In genomic region chr12:4300870-4301269, GRCh38 we compare ENCODE assay signal across 33 cellular contexts. TPM values are rescaled to one million over a fixed set of nuclear protein-coding genes. Genes with fewer than 3 reads are reported as not detected.
DNase-seq lines count a peak whose midpoint lies in the region; ATAC-seq and TF ChIP-seq lines count a peak whose summit lies in the region.
"Had no signal": no experiment of that assay in that cellular context is flagged by ENCODE, and none has a peak within 500 bp of the region (broad histone marks: within the 10 kb centered on the region; RNA-seq: fewer than 3 reads in every experiment).

No MANE protein-coding gene starts in this region.

- peaks cover 28% of the 10 kb centered on the region for H3K4me1 Mint-ChIP-seq in activated naive CD4-positive, alpha-beta T cell treated with anti-CD3 and anti-CD28 coated beads, Interleukin-2, amount 50 U/mL, for 24 hours
- H3K4me1 Mint-ChIP-seq in activated T-helper 1 cell treated with anti-CD3 and anti-CD28 coated beads, Interleukin-12 subunit alpha, Interleukin-12 subunit beta, Interleukin-2, Interleukin-4 antibody, amounts not matched to agents 30 ng/mL and 10 ng/mL and 1 ng/mL, durations not matched to agents 14 hours and 24 hours and 36 hours (ENCODE audit: low read depth), result peaks cover 42% of the 10 kb centered on the region
- H3K4me1 Mint-ChIP-seq in CD14-positive monocyte, result peaks cover 2% of the 10 kb centered on the region

- ATAC-seq in heart left ventricle, result peak; percentile 36 to 50 (median 42)
- ATAC-seq in HG03025 (IDR thresholded peaks at IDR 0.05; ENCODE audit: low FRiP score, unreplicated experiment), result no peak
- ATAC-seq in GM18873 (IDR thresholded peaks at IDR 0.05; ENCODE audit: low FRiP score, unreplicated experiment), result no peak
- ATAC-seq: GM12878, left lobe of liver, PC-3, sciatic nerve had no signal

- no peak for TF ChIP-seq EP300 in sigmoid colon (IDR thresholded peaks at IDR 0.05)

- H3K27me3 ChIP-seq in heart left ventricle (no peaks in the 10 kb centered on the region), sigmoid colon (no peaks in the 10 kb centered on the region)
- H3K27me3 ChIP-seq: cardiac muscle cell, colonic mucosa had no signal

- TF ChIP-seq POLR2A in heart left ventricle (IDR thresholded peaks at IDR 0.05), result no peak
- TF ChIP-seq POLR2A in sigmoid colon (IDR thresholded peaks at IDR 0.05), result no peak

- intact Hi-C loops in activated T-helper 1 cell treated with anti-CD3 and anti-CD28 coated beads, Interleukin-12 subunit alpha, Interleukin-12 subunit beta, Interleukin-2, Interleukin-4 antibody, amounts not matched to agents 30 ng/mL and 10 ng/mL and 1 ng/mL, durations not matched to agents 14 hours and 24 hours and 36 hours (cut with micrococcal nuclease), result no loop called here
- intact Hi-C loops in heart left ventricle (cut with DNase I), result loop anchor here in 1 of 10 donors (10.0 kb wide), 1 partner anchor 224 kb away; no protein-coding TSS in a partner anchor
- intact Hi-C loops in sigmoid colon (cut with DNase I), result no loop called here
- intact Hi-C loops in CD14-positive monocyte (cut with micrococcal nuclease), result loop anchor here in 1 of 2 donors (10.0 kb wide), 1 partner anchor 224 kb away; no protein-coding TSS in a partner anchor

- peak overlapping the region; percentile 62 for H3K27ac Mint-ChIP-seq in activated naive CD4-positive, alpha-beta T cell treated with anti-CD3 and anti-CD28 coated beads, Interleukin-2, amount 50 U/mL, for 24 hours
- H3K27ac Mint-ChIP-seq in activated T-helper 1 cell treated with anti-CD3 and anti-CD28 coated beads, Interleukin-12 subunit alpha, Interleukin-12 subunit beta, Interleukin-2, Interleukin-4 antibody, amounts not matched to agents 30 ng/mL and 10 ng/mL and 1 ng/mL, durations not matched to agents 14 hours and 24 hours and 36 hours, result peak overlapping the region; percentile 64
- peak overlapping the region in 1 of 7 donors; percentile 39 for H3K27ac Mint-ChIP-seq in CD14-positive monocyte
- H3K27ac Mint-ChIP-seq: activated CD4-positive, alpha-beta memory T cell treated with anti-CD3 and anti-CD28 coated beads, Interleukin-2, amount 10 ng/mL, durations not matched to agents 7 days and 5 days had no signal

- peak overlapping the region in 8 of 12 donors; percentile 5 to 72 (median 44) for H3K27ac ChIP-seq in heart left ventricle
- H3K27ac ChIP-seq in sigmoid colon, result peak overlapping the region in 3 of 4 donors; percentile 47 to 76 (median 74)
- H3K27ac ChIP-seq: cardiac muscle cell had no signal

- peaks cover 0 to 95% (median 80%) of the 10 kb centered on the region in 9 donors for H3K36me3 ChIP-seq in heart left ventricle
- H3K36me3 ChIP-seq in sigmoid colon, result peaks cover 3 to 66% (median 4%) of the 10 kb centered on the region in 4 donors
- H3K36me3 ChIP-seq: BE2C, colonic mucosa, HAP-1 had no signal

- H3K4me3 Mint-ChIP-seq in activated naive CD4-positive, alpha-beta T cell treated with anti-CD3 and anti-CD28 coated beads, Interleukin-2, amount 50 U/mL, for 24 hours, result no peak overlapping the region
- no peak overlapping the region for H3K4me3 Mint-ChIP-seq in activated T-helper 1 cell treated with anti-CD3 and anti-CD28 coated beads, Interleukin-12 subunit alpha, Interleukin-12 subunit beta, Interleukin-2, Interleukin-4 antibody, amounts not matched to agents 30 ng/mL and 10 ng/mL and 1 ng/mL, durations not matched to agents 14 hours and 24 hours and 36 hours
- no peak overlapping the region for H3K4me3 Mint-ChIP-seq in CD14-positive monocyte
- H3K4me3 Mint-ChIP-seq: activated CD4-positive, alpha-beta memory T cell treated with anti-CD3 and anti-CD28 coated beads, Interleukin-2, amount 10 ng/mL, durations not matched to agents 7 days and 5 days; type B pancreatic cell had no signal

- H3K27me3 Mint-ChIP-seq in activated naive CD4-positive, alpha-beta T cell treated with anti-CD3 and anti-CD28 coated beads, Interleukin-2, amount 50 U/mL, for 24 hours, result no peaks in the 10 kb centered on the region
- no peaks in the 10 kb centered on the region for H3K27me3 Mint-ChIP-seq in activated T-helper 1 cell treated with anti-CD3 and anti-CD28 coated beads, Interleukin-12 subunit alpha, Interleukin-12 subunit beta, Interleukin-2, Interleukin-4 antibody, amounts not matched to agents 30 ng/mL and 10 ng/mL and 1 ng/mL, durations not matched to agents 14 hours and 24 hours and 36 hours (ENCODE audit: insufficient read depth)
- peaks cover 0 to 2% (median 2%) of the 10 kb centered on the region in 3 donors for H3K27me3 Mint-ChIP-seq in CD14-positive monocyte (ENCODE audit: low read depth in 3 of 3)
- H3K27me3 Mint-ChIP-seq: activated CD4-positive, alpha-beta memory T cell treated with anti-CD3 and anti-CD28 coated beads, Interleukin-2, amount 10 ng/mL, durations not matched to agents 7 days and 5 days; type B pancreatic cell had no signal

- H3K4me1 ChIP-seq in heart left ventricle, result peaks cover 0 to 74% (median 31%) of the 10 kb centered on the region in 12 donors
- peaks cover 0 to 71% (median 49%) of the 10 kb centered on the region in 4 donors for H3K4me1 ChIP-seq in sigmoid colon
- H3K4me1 ChIP-seq: BE2C, HAP-1 had no signal

- no peaks in the 10 kb centered on the region for H3K9me3 Mint-ChIP-seq in activated naive CD4-positive, alpha-beta T cell treated with anti-CD3 and anti-CD28 coated beads, Interleukin-2, amount 50 U/mL, for 24 hours
- no peaks in the 10 kb centered on the region for H3K9me3 Mint-ChIP-seq in activated T-helper 1 cell treated with anti-CD3 and anti-CD28 coated beads, Interleukin-12 subunit alpha, Interleukin-12 subunit beta, Interleukin-2, Interleukin-4 antibody, amounts not matched to agents 30 ng/mL and 10 ng/mL and 1 ng/mL, durations not matched to agents 14 hours and 24 hours and 36 hours
- no peaks in the 10 kb centered on the region for H3K9me3 Mint-ChIP-seq in CD14-positive monocyte
- H3K9me3 Mint-ChIP-seq: activated CD4-positive, alpha-beta memory T cell treated with anti-CD3 and anti-CD28 coated beads, Interleukin-2, amount 10 ng/mL, durations not matched to agents 7 days and 5 days; type B pancreatic cell had no signal

- H3K4me3 ChIP-seq in heart left ventricle, result no peak overlapping the region
- no peak overlapping the region for H3K4me3 ChIP-seq in sigmoid colon
- H3K4me3 ChIP-seq: cardiac muscle cell, colonic mucosa, GM12878, HAP-1 had no signal

- TF ChIP-seq CTCF in heart left ventricle (IDR thresholded peaks at IDR 0.05) (no peak), sigmoid colon (IDR thresholded peaks at IDR 0.05) (no peak), CD14-positive monocyte (IDR thresholded peaks at IDR 0.05) (no peak)

- no peak for DNase-seq in activated naive CD4-positive, alpha-beta T cell (lab: John Stamatoyannopoulos, UW)
- DNase-seq in activated T-helper 1 cell treated with anti-CD3 and anti-CD28 coated beads, Interleukin-12 subunit alpha, Interleukin-12 subunit beta, Interleukin-2, Interleukin-4 antibody, amounts not matched to agents 30 ng/mL and 10 ng/mL and 1 ng/mL, durations not matched to agents 14 hours and 24 hours and 36 hours (ENCODE audit: low spot score), result no peak
- DNase-seq in heart left ventricle (no peak), sigmoid colon (no peak), CD14-positive monocyte (ENCODE audit: low spot score) (no peak)
- DNase-seq: ACHN; activated CD4-positive, alpha-beta memory T cell treated with anti-CD3 and anti-CD28 coated beads, Interleukin-2, amount 10 ng/mL, durations not matched to agents 7 days and 5 days; activated CD4-positive, alpha-beta T cell treated with anti-CD3 and anti-CD28 coated beads for 1 hour; activated naive CD4-positive, alpha-beta T cell treated with Interleukin-2 at 50 U/mL for 16 hours; activated T-cell treated with anti-CD3 and anti-CD28 coated beads for 4 hours; aorta; BE2C; colonic mucosa; effector CD4-positive, alpha-beta T cell; mesendoderm; MV-4-11; NCI-H1436; NCI-H2081; NCI-H526; NK-92 treated with Interleukin-12 subunit alpha and Interleukin-12 subunit beta, amount 100 ng/mL, for 24 hours; PC-3; posterior cingulate gyrus; stimulated activated CD4-positive, alpha-beta T cell treated with anti-CD3 and anti-CD28 coated beads, Interleukin-4, amount 100 ng/mL, for 24 hours; substantia nigra had no signal

- 45 to 66% (median 61%) methylated on average over 5 of the region's 5 CpGs for WGBS in heart left ventricle, 4 donors
- 77 to 87% methylated on average over 5 of the region's 5 CpGs for WGBS in sigmoid colon, 2 donors

- H3K36me3 Mint-ChIP-seq in activated naive CD4-positive, alpha-beta T cell treated with anti-CD3 and anti-CD28 coated beads, Interleukin-2, amount 50 U/mL, for 24 hours, result peaks cover 32% of the 10 kb centered on the region
- peaks cover 73% of the 10 kb centered on the region for H3K36me3 Mint-ChIP-seq in activated T-helper 1 cell treated with anti-CD3 and anti-CD28 coated beads, Interleukin-12 subunit alpha, Interleukin-12 subunit beta, Interleukin-2, Interleukin-4 antibody, amounts not matched to agents 30 ng/mL and 10 ng/mL and 1 ng/mL, durations not matched to agents 14 hours and 24 hours and 36 hours (ENCODE audit: low read depth)
- peaks cover 60 to 69% of the 10 kb centered on the region in 2 donors for H3K36me3 Mint-ChIP-seq in CD14-positive monocyte

- no peaks in the 10 kb centered on the region for H3K9me3 ChIP-seq in heart left ventricle
- H3K9me3 ChIP-seq in sigmoid colon, result no peaks in the 10 kb centered on the region
- H3K9me3 ChIP-seq: BE2C, colonic mucosa, HAP-1 had no signal

RNA-seq across cellular contexts. Expression of gene TIGAR, which starts 20.1 kb away (rescaled TPM):
- 14.4 TPM in 2 replicates for total RNA-seq in activated T-helper 1 cell treated with anti-CD3 and anti-CD28 coated beads, Interleukin-12 subunit alpha, Interleukin-12 subunit beta, Interleukin-2, Interleukin-4 antibody, amounts not matched to agents 30 ng/mL and 10 ng/mL and 1 ng/mL, durations not matched to agents 14 hours and 24 hours and 36 hours
- total RNA-seq in heart left ventricle, result 10 to 100 TPM in 6 of 9 donors, 1 to 10 TPM in 3; 6.4 to 16.4 (median 14.0) TPM
- polyA plus RNA-seq in heart left ventricle, result 10 to 100 TPM in 1 of 2 donors, 1 to 10 TPM in 1; 3.6 to 10.2 TPM
- total RNA-seq in sigmoid colon, result 1 to 10 TPM; 4.4 to 6.0 (median 5.2) TPM
- polyA plus RNA-seq in sigmoid colon, result 10 to 100 TPM in 1 of 3 donors, 1 to 10 TPM in 2; 7.1 to 14.6 (median 7.8) TPM
- polyA plus RNA-seq in CD14-positive monocyte, result 10 to 100 TPM; 11.0 to 16.0 TPM

RNA-seq across cellular contexts. Expression of gene CCND2, which starts 27.3 kb away (rescaled TPM):
- 548 and 549 TPM in 2 replicates for total RNA-seq in activated T-helper 1 cell treated with anti-CD3 and anti-CD28 coated beads, Interleukin-12 subunit alpha, Interleukin-12 subunit beta, Interleukin-2, Interleukin-4 antibody, amounts not matched to agents 30 ng/mL and 10 ng/mL and 1 ng/mL, durations not matched to agents 14 hours and 24 hours and 36 hours
- total RNA-seq in heart left ventricle (100 to 1,000 TPM; 157 to 620 (median 219) TPM), sigmoid colon (100 to 1,000 TPM in 3 of 4 donors, 10 to 100 TPM in 1; 98.7 to 178 (median 149) TPM)
- polyA plus RNA-seq in heart left ventricle (10 to 100 TPM; 48.0 to 49.4 TPM), sigmoid colon (10 to 100 TPM in 1 of 3 donors, 1 to 10 TPM in 2; 7.8 to 35.0 (median 8.6) TPM), CD14-positive monocyte (1 to 10 TPM; 3.6 to 3.9 TPM)
- total RNA-seq: PC-3 had no signal

Comparison
In these comparisons a context has a peak if more than half of its experiments do, and no peak if none do; other contexts are left out.
1. ATAC-seq: peak in heart left ventricle (4 of 4); none in HG03025 (single experiment) and GM18873 (single experiment).